ENCODE assay signal across 8 cellular contexts in the genomic region with DNA sequence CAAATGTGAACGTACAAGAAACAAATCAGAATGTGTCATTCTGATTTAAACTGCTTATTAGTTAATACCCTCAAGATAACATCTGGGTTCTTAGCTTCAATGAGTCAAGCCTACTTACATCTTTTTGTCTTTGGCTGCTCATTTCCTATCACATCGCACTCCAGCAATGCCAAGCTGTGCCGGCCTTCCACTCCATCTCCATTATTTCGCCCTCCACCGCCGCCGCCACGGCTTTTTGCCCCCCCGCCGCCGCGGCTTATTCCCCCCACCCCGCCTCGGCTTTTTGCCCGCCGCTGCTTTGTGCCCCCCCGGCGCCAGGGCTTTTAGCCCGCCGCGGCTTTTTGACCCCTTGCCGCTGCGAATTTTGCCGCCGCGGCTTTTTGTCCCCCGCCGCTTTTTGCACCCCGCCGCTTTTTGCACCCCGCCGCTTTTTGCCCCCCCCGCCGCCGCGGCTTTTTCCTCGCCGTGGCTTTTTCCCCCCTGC.
DNase-seq lines count a peak whose midpoint lies in the region; ATAC-seq and TF ChIP-seq lines count a peak whose summit lies in the region.
"Not testable (repeated sequence)": the region's sequence is repeated elsewhere in the genome, so short reads cannot be mapped to it uniquely, and the experiment has no call there.

No MANE protein-coding gene starts in this region.

- intact Hi-C loops in esophagus squamous epithelium (cut with DNase I); left lung (cut with DNase I); prostate gland (cut with DNase I); aorta (cut with DNase I): not testable (repeated sequence)

- peaks cover 0 to 10% (median 0%) of the 10 kb centered on the region in 3 donors for H3K4me1 ChIP-seq in esophagus squamous epithelium
- H3K4me1 ChIP-seq in left lung; prostate gland (replicated peaks); aorta (ENCODE audit: control insufficient read depth in 1 of 2, insufficient read depth in 2 of 2, low read length in 2 of 2): not testable (repeated sequence)

- not testable (repeated sequence) for H3K9me3 ChIP-seq in esophagus squamous epithelium; left lung; prostate gland; aorta (ENCODE audit: control insufficient read depth, low read length)

- peaks cover 0 to 17% (median 0%) of the 10 kb centered on the region in 4 donors for H3K27me3 ChIP-seq in esophagus squamous epithelium
- peaks cover 0 to 18% of the 10 kb centered on the region in 2 donors for H3K27me3 ChIP-seq in left lung
- not testable (repeated sequence) for H3K27me3 ChIP-seq in prostate gland (replicated peaks; ENCODE audit: insufficient read depth); aorta (ENCODE audit: control insufficient read depth in 1 of 2, insufficient read depth in 2 of 2, low read length in 1 of 2)

- not testable (repeated sequence) for H3K27ac ChIP-seq in esophagus squamous epithelium; left lung; prostate gland; aorta (ENCODE audit: low read depth in 1 of 2, low read length in 2 of 2)

- not testable (repeated sequence) for ATAC-seq in left lung; aorta (ENCODE audit: low FRiP score)

- in situ Hi-C loops in G401 (cut with HindIII; ENCODE audit: low sequenced_read_pairs): not testable (repeated sequence)

- TF ChIP-seq POLR2A in esophagus squamous epithelium (IDR thresholded peaks at IDR 0.05); prostate gland (IDR thresholded peaks at IDR 0.05): not testable (repeated sequence)

- WGBS in esophagus squamous epithelium, 2 donors: 3 to 13% methylated on average over 3 to 12 of the region's 38 CpGs
- WGBS in prostate gland: 9% methylated on average over 19 of the region's 38 CpGs
- WGBS in aorta, 2 donors: 3 to 7% methylated on average over 22 to 38 of the region's 38 CpGs

- H3K4me3 ChIP-seq in WI38 (ENCODE audit: low read depth, low read length) (peak overlapping the region; percentile 60), esophagus squamous epithelium (peak overlapping the region; percentile 42 to 66 (median 60)), left lung (peak overlapping the region; percentile 17 to 34), prostate gland (peak overlapping the region; percentile 37 to 47), aorta (ENCODE audit: low read length in 2 of 2) (peak overlapping the region; percentile 48 to 82)

- not testable (repeated sequence) for TF ChIP-seq CTCF in WI38 (IDR thresholded peaks at IDR 0.05; ENCODE audit: low read depth, low read length); esophagus squamous epithelium (IDR thresholded peaks at IDR 0.05); left lung (IDR thresholded peaks at IDR 0.05); prostate gland (IDR thresholded peaks at IDR 0.05)

- DNase-seq in G401 (ENCODE audit: low spot score) (peak; percentile 41), NCI-H226 (peak; percentile 43), amniotic epithelial cell (ENCODE audit: low read depth) (peak; percentile 40), left lung (peak in 1 of 2 donors; percentile 66), aorta (peak; percentile 45 to 78)
- not testable (repeated sequence) for DNase-seq in esophagus squamous epithelium (lab: John Stamatoyannopoulos, UW); prostate gland (ENCODE audit: low spot score)

- not testable (repeated sequence) for H3K36me3 ChIP-seq in esophagus squamous epithelium; left lung; prostate gland; aorta (ENCODE audit: control insufficient read depth in 1 of 2, insufficient read depth in 2 of 2, low read length in 1 of 2)
